ENCODE assay signal across 1 cellular context in genomic region chr1:209692745-209693504, GRCh38.
TF ChIP-seq lines count a peak whose summit lies in the region.

No MANE protein-coding gene starts in this region.

TF ChIP-seq in K562, 482 proteins besides CTCF, POLR2A, EP300 and RAD21 (continued from another document):
- no peak; the same call in 1 of the 2 replicates for TF ChIP-seq TEAD4 (IDR thresholded peaks at IDR 0.05; ENCODE audit: low read length)
- TF ChIP-seq TEAD4 (CRISPR knock-in tag; IDR thresholded peaks at IDR 0.05; ENCODE audit: borderline replicate concordance) = no peak
- TF ChIP-seq ZNF408 (CRISPR knock-in tag; IDR thresholded peaks at IDR 0.05; ENCODE audit: low read depth) = no peak
- no peak for TF ChIP-seq CCAR2 (IDR thresholded peaks at IDR 0.05; ENCODE audit: low read depth, low read length)
- no peak for TF ChIP-seq ARID4B (CRISPR knock-in tag; IDR thresholded peaks at IDR 0.05)
- TF ChIP-seq ZBTB9 (CRISPR knock-in tag; IDR thresholded peaks at IDR 0.05) = peak; percentile 50; the same call in 1 of the 2 replicates
- TF ChIP-seq HBP1 (CRISPR knock-in tag; IDR thresholded peaks at IDR 0.05) = no peak
- TF ChIP-seq CC2D1A (IDR thresholded peaks at IDR 0.05) = peak; percentile 78; the same call in 1 of the 2 replicates
